8 cellular contexts compared by ENCODE assay signal in the genomic region with DNA sequence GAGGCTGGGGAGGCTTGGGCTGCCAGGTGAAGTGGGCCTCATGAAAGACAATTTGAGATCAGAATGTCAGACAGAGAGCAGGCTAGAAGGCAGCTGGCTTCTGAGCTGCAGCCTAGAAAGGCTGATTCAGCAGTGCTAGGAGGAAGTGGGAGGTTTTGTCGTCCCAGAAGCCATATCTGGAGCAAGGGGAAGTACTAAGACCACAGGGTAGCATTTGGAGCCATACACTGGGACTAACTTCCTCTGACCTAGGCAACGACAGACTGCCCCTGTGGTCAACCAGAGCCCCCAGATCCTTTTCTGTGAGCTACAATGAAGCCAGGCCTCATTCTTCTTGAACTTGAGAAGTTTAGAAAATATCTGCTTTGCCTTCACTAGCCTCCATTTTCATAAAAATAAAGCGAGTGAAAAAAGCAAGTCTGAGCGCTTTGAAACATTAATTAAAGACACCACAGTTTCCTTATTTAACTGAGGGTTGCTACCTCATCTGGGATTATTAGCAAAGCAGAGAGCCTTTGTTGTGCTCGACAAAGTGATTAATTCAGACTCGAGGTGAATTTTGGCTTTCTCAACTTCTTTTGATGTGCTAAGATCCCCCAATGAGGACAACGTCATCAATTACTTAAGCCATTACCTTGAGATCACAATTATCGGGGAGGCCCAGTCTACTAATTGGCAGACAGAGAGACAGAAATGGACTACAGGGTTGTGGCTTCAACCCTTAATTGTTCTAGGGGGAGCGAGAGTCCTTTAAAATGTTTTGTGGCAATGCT. TPM values are rescaled to one million over a fixed set of nuclear protein-coding genes. Genes with fewer than 3 reads are reported as not detected.
DNase-seq lines count a peak whose midpoint lies in the region; ATAC-seq and TF ChIP-seq lines count a peak whose summit lies in the region.

No MANE protein-coding gene starts in this region.

- no peak overlapping the region for H2AFZ ChIP-seq in OCI-LY7 (ENCODE audit: low read length)

- H3K4me3 ChIP-seq in OCI-LY7 (ENCODE audit: low read depth, low read length, poor library complexity, severe bottlenecking) (no peak overlapping the region), left ventricle myocardium inferior (no peak overlapping the region), thymus (ENCODE audit: low read length) (no peak overlapping the region)

- DNase-seq in OCI-LY7 (ENCODE audit: low spot score) (peak; percentile 48), left ventricle myocardium inferior (no peak), dermis blood vessel endothelial cell (no peak), NCI-H146 treated with DMSO at 0.1 percent for 48 hours (lab: John Stamatoyannopoulos, UW; ENCODE audit: unreplicated experiment) (no peak), omental fat pad (ENCODE audit: low spot score) (no peak)

- CTCF ChIA-PET in OCI-LY7 (lab: Charles Lee; ENCODE audit: unreplicated experiment), result no interaction called here

- H3K9me3 ChIP-seq in OCI-LY7 (ENCODE audit: low read length), result no peaks in the 10 kb centered on the region
- no peaks in the 10 kb centered on the region for H3K9me3 ChIP-seq in left ventricle myocardium inferior (replicated peaks)
- H3K9me3 ChIP-seq in thymus (ENCODE audit: control insufficient read depth), result no peaks in the 10 kb centered on the region

- no peaks in the 10 kb centered on the region for H3K27me3 ChIP-seq in left ventricle myocardium inferior (ENCODE audit: low read depth)
- no peaks in the 10 kb centered on the region for H3K27me3 ChIP-seq in thymus (ENCODE audit: control insufficient read depth, insufficient read depth)

- H3K4me2 ChIP-seq in OCI-LY7 (ENCODE audit: low read length), result no peak overlapping the region

- H3K79me2 ChIP-seq in OCI-LY7 (ENCODE audit: insufficient read depth, low read depth, low read length), result no peaks in the 10 kb centered on the region

- H4K20me1 ChIP-seq in OCI-LY7 (ENCODE audit: insufficient read depth, low read length), result no peaks in the 10 kb centered on the region

- H3K4me1 ChIP-seq in OCI-LY7 (ENCODE audit: insufficient read depth, low read length, poor library complexity, severe bottlenecking) (peaks cover 16% of the 10 kb centered on the region), left ventricle myocardium inferior (no peaks in the 10 kb centered on the region), thymus (ENCODE audit: control insufficient read depth, insufficient read depth, low read length) (peaks cover 5% of the 10 kb centered on the region)

- TF ChIP-seq CTCF in OCI-LY7 (conservative IDR thresholded peaks at IDR 0.05; ENCODE audit: low read length) (no peak), left ventricle myocardium inferior (IDR thresholded peaks at IDR 0.05; ENCODE audit: borderline replicate concordance) (no peak), omental fat pad (IDR thresholded peaks at IDR 0.05) (no peak)

- H3K27ac ChIP-seq in OCI-LY7 (ENCODE audit: low read depth, low read length, poor library complexity, severe bottlenecking) (no peak overlapping the region), left ventricle myocardium inferior (replicated peaks) (peak overlapping the region; percentile 22), thymus (ENCODE audit: low read depth) (peak overlapping the region; percentile 53)

- no peaks in the 10 kb centered on the region for H3K9me2 ChIP-seq in OCI-LY7 (ENCODE audit: insufficient read depth, low read length)

- ATAC-seq in GM18858 (IDR thresholded peaks at IDR 0.05; ENCODE audit: unreplicated experiment) (peak; percentile 89), HG02642 (IDR thresholded peaks at IDR 0.05; ENCODE audit: poor library complexity, unreplicated experiment) (peak; percentile 90), omental fat pad (ENCODE audit: low FRiP score) (no peak)

- POLR2A ChIA-PET in OCI-LY7 (lab: Charles Lee), result interaction anchor here (1.2 kb wide), 1 partner anchor 18 kb away, joined by 3 read pairs; no protein-coding TSS in a partner anchor

- BruUV-seq in OCI-LY7 (replicated peaks; lab: Mats Ljungman, UMichigan), result no TSS peak

- WGBS in thymus, result 62% methylated on average over 9 of the region's 9 CpGs

- no peaks in the 10 kb centered on the region for H3K36me3 ChIP-seq in OCI-LY7 (ENCODE audit: insufficient read depth, low read length)
- H3K36me3 ChIP-seq in left ventricle myocardium inferior, result no peaks in the 10 kb centered on the region
- H3K36me3 ChIP-seq in thymus (ENCODE audit: control insufficient read depth, insufficient read depth), result no peaks in the 10 kb centered on the region

- intact Hi-C loops in OCI-LY7 (cut with micrococcal nuclease; ENCODE audit: unreplicated experiment), result no loop called here
- intact Hi-C loops in left ventricle myocardium inferior (cut with micrococcal nuclease), result no loop called here

RNA-seq across cellular contexts. Expression of a gene that starts 26.6 kb away (rescaled TPM):
- total RNA-seq in OCI-LY7 (2014; rRNA removed; shearing (Covaris generic)), result not detected in 2 replicates
- total RNA-seq in OCI-LY7 (2022) (0.86 TPM in 1 of 2 replicates, not detected in the other), left ventricle myocardium inferior (3.9 TPM), dermis blood vessel endothelial cell (0.17 and 2.0 TPM in 2 replicates), omental fat pad (10 to 100 TPM; 22.2 to 63.4 (median 48.6) TPM)
- 16.3 TPM for polyA plus RNA-seq in thymus
